ENCODE assay signal across 1 cellular context in the genomic region with DNA sequence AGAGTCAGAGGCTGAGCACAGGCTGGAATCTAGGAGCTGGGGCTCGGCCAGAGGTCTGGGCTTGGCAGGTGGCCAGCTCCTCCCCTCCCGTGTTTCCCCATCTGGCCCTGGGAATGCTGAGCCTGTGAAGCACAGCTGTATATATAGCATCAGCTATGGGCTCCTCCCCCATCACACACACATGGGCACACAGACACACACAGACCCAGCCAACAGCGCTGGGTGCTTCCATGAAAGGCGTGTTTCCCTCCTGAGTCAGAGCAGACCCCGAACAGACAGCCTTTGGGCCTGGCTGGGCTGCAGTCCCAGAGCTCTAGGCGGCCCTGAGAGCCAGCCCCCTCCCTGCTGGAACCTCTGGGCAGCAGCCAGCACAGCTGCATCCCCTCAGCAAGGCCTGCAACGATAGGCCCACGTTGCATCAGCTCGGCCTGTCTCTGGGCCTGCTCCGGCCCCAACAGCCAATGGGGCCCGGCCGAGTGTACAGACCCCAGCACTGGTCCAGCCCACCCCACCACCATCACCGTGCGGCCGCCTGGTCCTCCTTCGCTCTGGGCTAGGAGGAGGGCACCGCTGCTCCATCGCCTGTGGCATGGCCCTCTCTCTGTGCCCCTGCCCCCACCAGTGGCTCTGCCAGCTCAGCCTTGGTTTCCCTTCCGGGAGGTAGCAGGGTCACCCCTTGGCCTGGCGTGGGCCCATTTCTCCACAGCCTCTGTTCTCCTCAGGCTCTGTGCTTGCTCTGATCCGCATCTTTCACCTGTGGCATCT.
TF ChIP-seq lines count a peak whose summit lies in the region.

No MANE protein-coding gene starts in this region.

TF ChIP-seq in SK-N-SH, 30 proteins besides CTCF, POLR2A, EP300 and RAD21 (continued from another document):
- TF ChIP-seq, protein P1, sequence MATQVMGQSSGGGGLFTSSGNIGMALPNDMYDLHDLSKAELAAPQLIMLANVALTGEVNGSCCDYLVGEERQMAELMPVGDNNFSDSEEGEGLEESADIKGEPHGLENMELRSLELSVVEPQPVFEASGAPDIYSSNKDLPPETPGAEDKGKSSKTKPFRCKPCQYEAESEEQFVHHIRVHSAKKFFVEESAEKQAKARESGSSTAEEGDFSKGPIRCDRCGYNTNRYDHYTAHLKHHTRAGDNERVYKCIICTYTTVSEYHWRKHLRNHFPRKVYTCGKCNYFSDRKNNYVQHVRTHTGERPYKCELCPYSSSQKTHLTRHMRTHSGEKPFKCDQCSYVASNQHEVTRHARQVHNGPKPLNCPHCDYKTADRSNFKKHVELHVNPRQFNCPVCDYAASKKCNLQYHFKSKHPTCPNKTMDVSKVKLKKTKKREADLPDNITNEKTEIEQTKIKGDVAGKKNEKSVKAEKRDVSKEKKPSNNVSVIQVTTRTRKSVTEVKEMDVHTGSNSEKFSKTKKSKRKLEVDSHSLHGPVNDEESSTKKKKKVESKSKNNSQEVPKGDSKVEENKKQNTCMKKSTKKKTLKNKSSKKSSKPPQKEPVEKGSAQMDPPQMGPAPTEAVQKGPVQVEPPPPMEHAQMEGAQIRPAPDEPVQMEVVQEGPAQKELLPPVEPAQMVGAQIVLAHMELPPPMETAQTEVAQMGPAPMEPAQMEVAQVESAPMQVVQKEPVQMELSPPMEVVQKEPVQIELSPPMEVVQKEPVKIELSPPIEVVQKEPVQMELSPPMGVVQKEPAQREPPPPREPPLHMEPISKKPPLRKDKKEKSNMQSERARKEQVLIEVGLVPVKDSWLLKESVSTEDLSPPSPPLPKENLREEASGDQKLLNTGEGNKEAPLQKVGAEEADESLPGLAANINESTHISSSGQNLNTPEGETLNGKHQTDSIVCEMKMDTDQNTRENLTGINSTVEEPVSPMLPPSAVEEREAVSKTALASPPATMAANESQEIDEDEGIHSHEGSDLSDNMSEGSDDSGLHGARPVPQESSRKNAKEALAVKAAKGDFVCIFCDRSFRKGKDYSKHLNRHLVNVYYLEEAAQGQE (IDR thresholded peaks at IDR 0.05; ENCODE audit: low read depth, low read length), result no peak
- TF ChIP-seq TAF1 (IDR thresholded peaks at IDR 0.05; ENCODE audit: borderline replicate concordance, low read depth, low read length), result no peak
- TF ChIP-seq, protein P2, sequence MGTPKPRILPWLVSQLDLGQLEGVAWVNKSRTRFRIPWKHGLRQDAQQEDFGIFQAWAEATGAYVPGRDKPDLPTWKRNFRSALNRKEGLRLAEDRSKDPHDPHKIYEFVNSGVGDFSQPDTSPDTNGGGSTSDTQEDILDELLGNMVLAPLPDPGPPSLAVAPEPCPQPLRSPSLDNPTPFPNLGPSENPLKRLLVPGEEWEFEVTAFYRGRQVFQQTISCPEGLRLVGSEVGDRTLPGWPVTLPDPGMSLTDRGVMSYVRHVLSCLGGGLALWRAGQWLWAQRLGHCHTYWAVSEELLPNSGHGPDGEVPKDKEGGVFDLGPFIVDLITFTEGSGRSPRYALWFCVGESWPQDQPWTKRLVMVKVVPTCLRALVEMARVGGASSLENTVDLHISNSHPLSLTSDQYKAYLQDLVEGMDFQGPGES (IDR thresholded peaks at IDR 0.05; ENCODE audit: low read depth, low read length), result no peak
- TF ChIP-seq, protein P3, sequence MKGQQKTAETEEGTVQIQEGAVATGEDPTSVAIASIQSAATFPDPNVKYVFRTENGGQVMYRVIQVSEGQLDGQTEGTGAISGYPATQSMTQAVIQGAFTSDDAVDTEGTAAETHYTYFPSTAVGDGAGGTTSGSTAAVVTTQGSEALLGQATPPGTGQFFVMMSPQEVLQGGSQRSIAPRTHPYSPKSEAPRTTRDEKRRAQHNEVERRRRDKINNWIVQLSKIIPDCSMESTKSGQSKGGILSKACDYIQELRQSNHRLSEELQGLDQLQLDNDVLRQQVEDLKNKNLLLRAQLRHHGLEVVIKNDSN (IDR thresholded peaks at IDR 0.05; ENCODE audit: borderline replicate concordance, low read depth), result no peak
- peak; percentile 28; the same call in 1 of the 2 replicates for TF ChIP-seq SMC3 (IDR thresholded peaks at IDR 0.05; ENCODE audit: low read depth, low read length)
- no peak for TF ChIP-seq RXRA (IDR thresholded peaks at IDR 0.05; ENCODE audit: borderline replicate concordance, low read depth)
- TF ChIP-seq, protein P4, sequence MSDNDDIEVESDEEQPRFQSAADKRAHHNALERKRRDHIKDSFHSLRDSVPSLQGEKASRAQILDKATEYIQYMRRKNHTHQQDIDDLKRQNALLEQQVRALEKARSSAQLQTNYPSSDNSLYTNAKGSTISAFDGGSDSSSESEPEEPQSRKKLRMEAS (IDR thresholded peaks at IDR 0.05; ENCODE audit: low read depth), result peak; percentile 50; the same call in 1 of the 2 replicates
- TF ChIP-seq, protein P5, sequence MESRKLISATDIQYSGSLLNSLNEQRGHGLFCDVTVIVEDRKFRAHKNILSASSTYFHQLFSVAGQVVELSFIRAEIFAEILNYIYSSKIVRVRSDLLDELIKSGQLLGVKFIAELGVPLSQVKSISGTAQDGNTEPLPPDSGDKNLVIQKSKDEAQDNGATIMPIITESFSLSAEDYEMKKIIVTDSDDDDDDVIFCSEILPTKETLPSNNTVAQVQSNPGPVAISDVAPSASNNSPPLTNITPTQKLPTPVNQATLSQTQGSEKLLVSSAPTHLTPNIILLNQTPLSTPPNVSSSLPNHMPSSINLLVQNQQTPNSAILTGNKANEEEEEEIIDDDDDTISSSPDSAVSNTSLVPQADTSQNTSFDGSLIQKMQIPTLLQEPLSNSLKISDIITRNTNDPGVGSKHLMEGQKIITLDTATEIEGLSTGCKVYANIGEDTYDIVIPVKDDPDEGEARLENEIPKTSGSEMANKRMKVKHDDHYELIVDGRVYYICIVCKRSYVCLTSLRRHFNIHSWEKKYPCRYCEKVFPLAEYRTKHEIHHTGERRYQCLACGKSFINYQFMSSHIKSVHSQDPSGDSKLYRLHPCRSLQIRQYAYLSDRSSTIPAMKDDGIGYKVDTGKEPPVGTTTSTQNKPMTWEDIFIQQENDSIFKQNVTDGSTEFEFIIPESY (IDR thresholded peaks at IDR 0.05; ENCODE audit: borderline replicate concordance, low read depth), result no peak
- no peak for TF ChIP-seq YY1 (IDR thresholded peaks at IDR 0.05; ENCODE audit: low read depth)
- TF ChIP-seq JUND (IDR thresholded peaks at IDR 0.05), result peak; percentile 36; the same call in 1 of the 2 replicates
- TF ChIP-seq SIN3A (IDR thresholded peaks at IDR 0.05; ENCODE audit: borderline replicate concordance, low read depth, low read length), result no peak
- peak; percentile 44; the same call in 1 of the 2 replicates for TF ChIP-seq TEAD4 (IDR thresholded peaks at IDR 0.05; ENCODE audit: borderline replicate concordance, insufficient read depth)
